In genomic region chr20:38208523-38208922, GRCh38 we compare ENCODE assay signal across 23 cellular contexts. TPM values are rescaled to one million over a fixed set of nuclear protein-coding genes. Genes with fewer than 3 reads are reported as not detected.
"Had no signal": no experiment of that assay in that cellular context is flagged by ENCODE, and none has a peak within 500 bp of the region (broad histone marks: within the 10 kb centered on the region; RNA-seq: fewer than 3 reads in every experiment).

No MANE protein-coding gene starts in this region.

- H3K27me3 ChIP-seq: ascending aorta, suprapubic skin had no signal

- H3K9me3 Mint-ChIP-seq: activated naive CD4-positive, alpha-beta T cell treated with anti-CD3 and anti-CD28 coated beads, Interleukin-2, amount 50 U/mL, for 24 hours; activated T-cell treated with anti-CD3 and anti-CD28 coated beads, Interleukin-2, amount 50 U/mL, for 4 hours; effector memory CD8-positive, alpha-beta T cell; naive thymus-derived CD8-positive, alpha-beta T cell; stimulated activated naive CD8-positive, alpha-beta T cell treated with anti-CD3 and anti-CD28 coated beads, Interleukin-15, amount 100 ng/mL, for 72 hours had no signal

- DNase-seq: activated CD4-positive, alpha-beta T cell treated with anti-CD3 and anti-CD28 coated beads for 48 hours; activated CD4-positive, CD25-positive, alpha-beta regulatory T cell; activated CD8-positive, alpha-beta T cell treated with anti-CD3 and anti-CD28 coated beads, Interleukin-2, amount 10 ng/mL, durations not matched to agents 7 days and 5 days; activated gamma-delta T cell; activated T-cell treated with anti-CD3 and anti-CD28 coated beads, Interleukin-2, amount 50 U/mL, for 4 hours; effector memory CD8-positive, alpha-beta T cell; foreskin fibroblast; mesendoderm; naive thymus-derived CD8-positive, alpha-beta T cell; retina; SJCRH30; stimulated activated CD4-positive, alpha-beta T cell treated with anti-CD3 and anti-CD28 coated beads, Interleukin-15, amount 100 ng/mL, for 24 hours; stimulated activated CD4-positive, alpha-beta T cell treated with anti-CD3 and anti-CD28 coated beads, Interleukin-2, amount 100 ng/mL, for 48 hours; stimulated activated naive CD8-positive, alpha-beta T cell treated with anti-CD3 and anti-CD28 coated beads, Interleukin-15, amount 100 ng/mL, for 72 hours; T1000 had no signal

- H3K27me3 Mint-ChIP-seq: activated naive CD4-positive, alpha-beta T cell treated with anti-CD3 and anti-CD28 coated beads, Interleukin-2, amount 50 U/mL, for 24 hours had no signal

- H3K36me3 ChIP-seq: ascending aorta, neutrophil, SJCRH30, suprapubic skin had no signal

- H3K36me3 Mint-ChIP-seq: activated naive CD4-positive, alpha-beta T cell treated with anti-CD3 and anti-CD28 coated beads, Interleukin-2, amount 50 U/mL, for 24 hours; naive thymus-derived CD8-positive, alpha-beta T cell had no signal

- H3K27ac ChIP-seq: epithelial cell of prostate, neutrophil, SJCRH30, skin epidermis, suprapubic skin had no signal

- H3K9me3 ChIP-seq: ascending aorta, neutrophil, SJCRH30, suprapubic skin had no signal

- H3K4me3 ChIP-seq: ascending aorta, SJCRH30, skin epidermis, suprapubic skin had no signal

- H3K4me3 Mint-ChIP-seq: activated CD8-positive, alpha-beta T cell treated with anti-CD3 and anti-CD28 coated beads, Interleukin-2, amount 10 ng/mL, durations not matched to agents 7 days and 5 days; activated naive CD4-positive, alpha-beta T cell treated with anti-CD3 and anti-CD28 coated beads, Interleukin-2, amount 50 U/mL, for 24 hours; activated T-cell treated with anti-CD3 and anti-CD28 coated beads, Interleukin-2, amount 50 U/mL, for 4 hours; effector memory CD8-positive, alpha-beta T cell; naive thymus-derived CD8-positive, alpha-beta T cell; stimulated activated naive CD8-positive, alpha-beta T cell treated with anti-CD3 and anti-CD28 coated beads, Interleukin-15, amount 100 ng/mL, for 72 hours had no signal

- H3K4me1 Mint-ChIP-seq: activated naive CD4-positive, alpha-beta T cell treated with anti-CD3 and anti-CD28 coated beads, Interleukin-2, amount 50 U/mL, for 24 hours; naive thymus-derived CD8-positive, alpha-beta T cell; stimulated activated naive CD8-positive, alpha-beta T cell treated with anti-CD3 and anti-CD28 coated beads, Interleukin-15, amount 100 ng/mL, for 72 hours had no signal

- H3K27ac Mint-ChIP-seq: activated CD8-positive, alpha-beta T cell treated with anti-CD3 and anti-CD28 coated beads, Interleukin-2, amount 10 ng/mL, durations not matched to agents 7 days and 5 days; activated naive CD4-positive, alpha-beta T cell treated with anti-CD3 and anti-CD28 coated beads, Interleukin-2, amount 50 U/mL, for 24 hours; effector memory CD8-positive, alpha-beta T cell had no signal

- ATAC-seq: activated CD8-positive, alpha-beta T cell treated with anti-CD3 and anti-CD28 coated beads, Interleukin-2, amount 10 ng/mL, durations not matched to agents 7 days and 5 days; activated T-cell treated with anti-CD3 and anti-CD28 coated beads, Interleukin-2, amount 50 U/mL, for 4 hours; effector memory CD8-positive, alpha-beta T cell; naive thymus-derived CD8-positive, alpha-beta T cell; stimulated activated naive CD8-positive, alpha-beta T cell treated with anti-CD3 and anti-CD28 coated beads, Interleukin-15, amount 100 ng/mL, for 72 hours had no signal

RNA-seq across cellular contexts. Expression of gene TGM2, which starts 43.5 kb away (rescaled TPM):
- total RNA-seq: naive thymus-derived CD8-positive, alpha-beta T cell had no signal
- polyA plus RNA-seq: naive thymus-derived CD8-positive, alpha-beta T cell had no signal

RNA-seq across cellular contexts. Expression of gene KIAA1755, which starts 52.0 kb away (rescaled TPM):
- total RNA-seq: activated CD8-positive, alpha-beta T cell treated with anti-CD3 and anti-CD28 coated beads, Interleukin-2, amount 10 ng/mL, durations not matched to agents 7 days and 5 days; activated T-cell treated with anti-CD3 and anti-CD28 coated beads, Interleukin-2, amount 50 U/mL, for 4 hours; dermis microvascular lymphatic vessel endothelial cell; naive thymus-derived CD8-positive, alpha-beta T cell; T-helper 1 cell treated with Interleukin-12 subunit alpha and Interleukin-12 subunit beta and Interleukin-4 antibody, amounts not matched to agents 30 ng/mL and 1 ng/mL, for 36 hours had no signal
- polyA plus RNA-seq: naive thymus-derived CD8-positive, alpha-beta T cell had no signal
